ENCODE assay signal across 8 cellular contexts in genomic region chr2:136135924-136136906, GRCh38. TPM values are rescaled to one million over a fixed set of nuclear protein-coding genes. Genes with fewer than 3 reads are reported as not detected.
DNase-seq lines count a peak whose midpoint lies in the region; ATAC-seq and TF ChIP-seq lines count a peak whose summit lies in the region.

No MANE protein-coding gene starts in this region.

- H4K20me1 ChIP-seq in smooth muscle cell (ENCODE audit: low read depth) = no peaks in the 10 kb centered on the region

- no peaks in the 10 kb centered on the region for H3K27me3 ChIP-seq in thoracic aorta (replicated peaks; ENCODE audit: insufficient read depth)
- peaks cover 15% of the 10 kb centered on the region for H3K27me3 ChIP-seq in smooth muscle cell (ENCODE audit: low read depth)

- no peaks in the 10 kb centered on the region for H3K4me1 ChIP-seq in thoracic aorta (ENCODE audit: control insufficient read depth in 1 of 2, low read depth in 2 of 2)
- H3K4me1 ChIP-seq in smooth muscle cell (ENCODE audit: low read depth) = peaks cover 2% of the 10 kb centered on the region

- WGBS in smooth muscle cell (ENCODE audit: low lambda C conversion rate) = 86% methylated on average over 8 of the region's 8 CpGs

- ATAC-seq in GM21737 (IDR thresholded peaks at IDR 0.05; ENCODE audit: unreplicated experiment) (peak; percentile 36), left ventricle myocardium superior (peak; percentile 62), thoracic aorta (ENCODE audit: insufficient number of reproducible peaks, low FRiP score, low read depth) (peak; percentile 41)

- intact Hi-C loops in left ventricle myocardium superior (cut with micrococcal nuclease) = no loop called here

- H2AFZ ChIP-seq in smooth muscle cell (ENCODE audit: low read depth) = no peak overlapping the region

- peak; percentile 73 for DNase-seq in GM12865 (ENCODE audit: low read depth)
- DNase-seq in MV-4-11 (lab: John Stamatoyannopoulos, UW) = peak; percentile 98
- peak; percentile 80 for DNase-seq in activated CD4-positive, alpha-beta T cell treated with anti-CD3 and anti-CD28 coated beads, Interleukin-2, amount 50 U/mL, for 1 hour
- DNase-seq in left ventricle myocardium superior = no peak
- DNase-seq in thoracic aorta (ENCODE audit: low spot score) = no peak
- DNase-seq in LoVo (ENCODE audit: low spot score) = no peak
- no peak for DNase-seq in smooth muscle cell (lab: John Stamatoyannopoulos, UW; ENCODE audit: unreplicated experiment)

- no peaks in the 10 kb centered on the region for H3K36me3 ChIP-seq in thoracic aorta
- H3K36me3 ChIP-seq in smooth muscle cell (ENCODE audit: low read depth) = no peaks in the 10 kb centered on the region

- H3F3A ChIP-seq in smooth muscle cell (ENCODE audit: low read depth) = no peaks in the 10 kb centered on the region

- H3K4me2 ChIP-seq in smooth muscle cell = no peak overlapping the region

- TF ChIP-seq CTCF in GM12865 (IDR thresholded peaks at IDR 0.05; ENCODE audit: insufficient read depth, low read depth, low read length, missing control alignments) (no peak), thoracic aorta (IDR thresholded peaks at IDR 0.05) (no peak), smooth muscle cell (IDR thresholded peaks at IDR 0.05; ENCODE audit: borderline replicate concordance, insufficient read depth, poor library complexity, severe bottlenecking) (no peak)

- no peaks in the 10 kb centered on the region for H3K9me3 ChIP-seq in thoracic aorta
- H3K9me3 ChIP-seq in smooth muscle cell (replicated peaks; ENCODE audit: low read depth) = no peaks in the 10 kb centered on the region

- H3K27ac ChIP-seq in thoracic aorta (peak overlapping the region in 1 of 2 donors; percentile 43), smooth muscle cell (ENCODE audit: low read depth) (no peak overlapping the region)

- no peaks in the 10 kb centered on the region for H3K79me2 ChIP-seq in smooth muscle cell (ENCODE audit: low read depth)

- no peak overlapping the region for H3K4me3 ChIP-seq in GM12865 (ENCODE audit: low read depth, low read length)
- peak overlapping the region; percentile 3 for H3K4me3 ChIP-seq in thoracic aorta
- H3K4me3 ChIP-seq in smooth muscle cell = no peak overlapping the region

- no peak overlapping the region for H3K9ac ChIP-seq in smooth muscle cell (ENCODE audit: low read depth)

RNA-seq across cellular contexts. Expression of gene CXCR4, which starts 18.3 kb away (rescaled TPM):
- 3.6 TPM for total RNA-seq in left ventricle myocardium superior
- 10 to 100 TPM; 26.3 to 42.2 TPM for total RNA-seq in thoracic aorta
- 3.7 and 4.0 TPM in 2 replicates for total RNA-seq in smooth muscle cell
- 2.1 and 2.8 TPM in 2 replicates for polyA plus RNA-seq in smooth muscle cell

Comparison
In these comparisons a context has a peak if more than half of its experiments do, and no peak if none do; other contexts are left out.
1. DNase-seq: peak in GM12865 (single experiment), MV-4-11 (single experiment) and activated CD4-positive, alpha-beta T cell treated with anti-CD3 and anti-CD28 coated beads, Interleukin-2, amount 50 U/mL, for 1 hour (single experiment); none in left ventricle myocardium superior (single experiment), thoracic aorta (single experiment), LoVo (single experiment) and smooth muscle cell (single experiment).
2. Peak in every context shown above with its lines, with median percentiles within 50 percentile points of each other: ATAC-seq.